1 cellular context compared by ENCODE assay signal in the genomic region with DNA sequence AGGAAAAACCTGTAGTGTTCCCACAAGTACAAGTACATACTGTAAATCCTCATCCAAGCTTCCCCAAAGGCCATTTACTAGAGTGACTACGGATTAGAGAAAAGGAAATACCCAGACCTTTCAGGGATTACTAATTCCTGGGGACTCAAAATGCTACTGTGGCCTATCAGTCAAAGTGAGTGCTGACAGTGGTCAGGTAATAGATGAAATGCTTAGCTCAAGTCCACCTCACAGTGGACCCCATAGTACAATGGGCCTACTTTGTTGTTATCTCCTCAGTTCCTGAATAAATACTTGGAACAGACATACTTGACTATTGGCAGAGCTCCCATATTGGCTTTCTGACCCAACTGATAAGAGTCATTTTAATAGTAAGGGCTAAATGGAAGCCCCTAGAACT.
TF ChIP-seq lines count a peak whose summit lies in the region.

No MANE protein-coding gene starts in this region.

TF ChIP-seq in HepG2, 621 proteins besides CTCF, POLR2A, EP300 and RAD21 (continued from another document and continues in another):
- no peak for TF ChIP-seq ZNF263 (CRISPR knock-in tag; IDR thresholded peaks at IDR 0.05)
- TF ChIP-seq, protein P1, sequence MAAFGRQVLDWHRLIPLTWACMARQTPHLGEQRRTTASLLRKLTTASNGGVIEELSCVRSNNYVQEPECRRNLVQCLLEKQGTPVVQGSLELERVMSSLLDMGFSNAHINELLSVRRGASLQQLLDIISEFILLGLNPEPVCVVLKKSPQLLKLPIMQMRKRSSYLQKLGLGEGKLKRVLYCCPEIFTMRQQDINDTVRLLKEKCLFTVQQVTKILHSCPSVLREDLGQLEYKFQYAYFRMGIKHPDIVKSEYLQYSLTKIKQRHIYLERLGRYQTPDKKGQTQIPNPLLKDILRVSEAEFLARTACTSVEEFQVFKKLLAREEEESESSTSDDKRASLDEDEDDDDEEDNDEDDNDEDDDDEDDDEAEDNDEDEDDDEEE (CRISPR knock-in tag; IDR thresholded peaks at IDR 0.05) = no peak
- TF ChIP-seq ZSCAN20 (CRISPR knock-in tag; IDR thresholded peaks at IDR 0.05; ENCODE audit: borderline replicate concordance) = no peak
- no peak for TF ChIP-seq LCORL (IDR thresholded peaks at IDR 0.05)
- TF ChIP-seq LCORL (CRISPR knock-in tag; IDR thresholded peaks at IDR 0.05) = no peak
- 0 out of 2 replicates have a peak, but pooled peaks have one; percentile 8 for TF ChIP-seq SMC3 (IDR thresholded peaks at IDR 0.05; ENCODE audit: low read length)
- no peak for TF ChIP-seq ZNF251 (CRISPR knock-in tag; IDR thresholded peaks at IDR 0.05)
- TF ChIP-seq ZNF552 (CRISPR knock-in tag; IDR thresholded peaks at IDR 0.05; ENCODE audit: borderline replicate concordance) = no peak
- TF ChIP-seq ZNF10 (CRISPR knock-in tag; IDR thresholded peaks at IDR 0.05; ENCODE audit: borderline replicate concordance, low read depth) = no peak
- TF ChIP-seq ZNF777 (CRISPR knock-in tag; IDR thresholded peaks at IDR 0.05) = no peak
- TF ChIP-seq ZNF333 (CRISPR knock-in tag; IDR thresholded peaks at IDR 0.05; ENCODE audit: borderline replicate concordance) = no peak
- no peak for TF ChIP-seq MEF2D (CRISPR knock-in tag; IDR thresholded peaks at IDR 0.05)
- no peak for TF ChIP-seq ZNF75D (CRISPR knock-in tag; IDR thresholded peaks at IDR 0.05; ENCODE audit: borderline replicate concordance)
- TF ChIP-seq, protein P2, sequence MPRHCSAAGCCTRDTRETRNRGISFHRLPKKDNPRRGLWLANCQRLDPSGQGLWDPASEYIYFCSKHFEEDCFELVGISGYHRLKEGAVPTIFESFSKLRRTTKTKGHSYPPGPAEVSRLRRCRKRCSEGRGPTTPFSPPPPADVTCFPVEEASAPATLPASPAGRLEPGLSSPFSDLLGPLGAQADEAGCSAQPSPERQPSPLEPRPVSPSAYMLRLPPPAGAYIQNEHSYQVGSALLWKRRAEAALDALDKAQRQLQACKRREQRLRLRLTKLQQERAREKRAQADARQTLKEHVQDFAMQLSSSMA (CRISPR knock-in tag; IDR thresholded peaks at IDR 0.05) = no peak
- no peak for TF ChIP-seq ZNF253 (CRISPR knock-in tag; IDR thresholded peaks at IDR 0.05; ENCODE audit: borderline replicate concordance)
- TF ChIP-seq, protein P3, sequence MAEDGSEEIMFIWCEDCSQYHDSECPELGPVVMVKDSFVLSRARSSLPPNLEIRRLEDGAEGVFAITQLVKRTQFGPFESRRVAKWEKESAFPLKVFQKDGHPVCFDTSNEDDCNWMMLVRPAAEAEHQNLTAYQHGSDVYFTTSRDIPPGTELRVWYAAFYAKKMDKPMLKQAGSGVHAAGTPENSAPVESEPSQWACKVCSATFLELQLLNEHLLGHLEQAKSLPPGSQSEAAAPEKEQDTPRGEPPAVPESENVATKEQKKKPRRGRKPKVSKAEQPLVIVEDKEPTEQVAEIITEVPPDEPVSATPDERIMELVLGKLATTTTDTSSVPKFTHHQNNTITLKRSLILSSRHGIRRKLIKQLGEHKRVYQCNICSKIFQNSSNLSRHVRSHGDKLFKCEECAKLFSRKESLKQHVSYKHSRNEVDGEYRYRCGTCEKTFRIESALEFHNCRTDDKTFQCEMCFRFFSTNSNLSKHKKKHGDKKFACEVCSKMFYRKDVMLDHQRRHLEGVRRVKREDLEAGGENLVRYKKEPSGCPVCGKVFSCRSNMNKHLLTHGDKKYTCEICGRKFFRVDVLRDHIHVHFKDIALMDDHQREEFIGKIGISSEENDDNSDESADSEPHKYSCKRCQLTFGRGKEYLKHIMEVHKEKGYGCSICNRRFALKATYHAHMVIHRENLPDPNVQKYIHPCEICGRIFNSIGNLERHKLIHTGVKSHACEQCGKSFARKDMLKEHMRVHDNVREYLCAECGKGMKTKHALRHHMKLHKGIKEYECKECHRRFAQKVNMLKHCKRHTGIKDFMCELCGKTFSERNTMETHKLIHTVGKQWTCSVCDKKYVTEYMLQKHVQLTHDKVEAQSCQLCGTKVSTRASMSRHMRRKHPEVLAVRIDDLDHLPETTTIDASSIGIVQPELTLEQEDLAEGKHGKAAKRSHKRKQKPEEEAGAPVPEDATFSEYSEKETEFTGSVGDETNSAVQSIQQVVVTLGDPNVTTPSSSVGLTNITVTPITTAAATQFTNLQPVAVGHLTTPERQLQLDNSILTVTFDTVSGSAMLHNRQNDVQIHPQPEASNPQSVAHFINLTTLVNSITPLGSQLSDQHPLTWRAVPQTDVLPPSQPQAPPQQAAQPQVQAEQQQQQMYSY (CRISPR knock-in tag; IDR thresholded peaks at IDR 0.05) = no peak
- TF ChIP-seq, protein P4, sequence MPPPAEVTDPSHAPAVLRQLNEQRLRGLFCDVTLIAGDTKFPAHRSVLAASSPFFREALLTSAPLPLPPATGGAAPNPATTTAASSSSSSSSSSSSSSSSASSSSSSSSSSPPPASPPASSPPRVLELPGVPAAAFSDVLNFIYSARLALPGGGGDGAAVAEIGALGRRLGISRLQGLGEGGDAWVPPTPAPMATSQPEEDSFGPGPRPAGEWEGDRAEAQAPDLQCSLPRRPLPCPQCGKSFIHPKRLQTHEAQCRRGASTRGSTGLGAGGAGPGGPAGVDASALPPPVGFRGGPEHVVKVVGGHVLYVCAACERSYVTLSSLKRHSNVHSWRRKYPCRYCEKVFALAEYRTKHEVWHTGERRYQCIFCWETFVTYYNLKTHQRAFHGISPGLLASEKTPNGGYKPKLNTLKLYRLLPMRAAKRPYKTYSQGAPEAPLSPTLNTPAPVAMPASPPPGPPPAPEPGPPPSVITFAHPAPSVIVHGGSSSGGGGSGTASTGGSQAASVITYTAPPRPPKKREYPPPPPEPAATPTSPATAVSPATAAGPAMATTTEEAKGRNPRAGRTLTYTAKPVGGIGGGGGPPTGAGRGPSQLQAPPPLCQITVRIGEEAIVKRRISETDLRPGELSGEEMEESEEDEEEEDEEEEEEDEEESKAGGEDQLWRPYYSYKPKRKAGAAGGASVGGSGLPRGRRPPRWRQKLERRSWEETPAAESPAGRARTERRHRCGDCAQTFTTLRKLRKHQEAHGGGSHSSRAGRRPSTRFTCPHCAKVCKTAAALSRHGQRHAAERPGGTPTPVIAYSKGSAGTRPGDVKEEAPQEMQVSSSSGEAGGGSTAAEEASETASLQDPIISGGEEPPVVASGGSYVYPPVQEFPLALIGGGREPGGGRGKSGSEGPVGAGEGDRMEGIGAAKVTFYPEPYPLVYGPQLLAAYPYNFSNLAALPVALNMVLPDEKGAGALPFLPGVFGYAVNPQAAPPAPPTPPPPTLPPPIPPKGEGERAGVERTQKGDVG (CRISPR knock-in tag; IDR thresholded peaks at IDR 0.05; ENCODE audit: borderline replicate concordance) = no peak
- TF ChIP-seq KDM3A (CRISPR knock-in tag; IDR thresholded peaks at IDR 0.05; ENCODE audit: low read depth) = no peak
- no peak for TF ChIP-seq SRY (CRISPR knock-in tag; IDR thresholded peaks at IDR 0.05)
- peak; percentile 40 for TF ChIP-seq MED1 (CRISPR knock-in tag; IDR thresholded peaks at IDR 0.05)
- TF ChIP-seq, protein P5, sequence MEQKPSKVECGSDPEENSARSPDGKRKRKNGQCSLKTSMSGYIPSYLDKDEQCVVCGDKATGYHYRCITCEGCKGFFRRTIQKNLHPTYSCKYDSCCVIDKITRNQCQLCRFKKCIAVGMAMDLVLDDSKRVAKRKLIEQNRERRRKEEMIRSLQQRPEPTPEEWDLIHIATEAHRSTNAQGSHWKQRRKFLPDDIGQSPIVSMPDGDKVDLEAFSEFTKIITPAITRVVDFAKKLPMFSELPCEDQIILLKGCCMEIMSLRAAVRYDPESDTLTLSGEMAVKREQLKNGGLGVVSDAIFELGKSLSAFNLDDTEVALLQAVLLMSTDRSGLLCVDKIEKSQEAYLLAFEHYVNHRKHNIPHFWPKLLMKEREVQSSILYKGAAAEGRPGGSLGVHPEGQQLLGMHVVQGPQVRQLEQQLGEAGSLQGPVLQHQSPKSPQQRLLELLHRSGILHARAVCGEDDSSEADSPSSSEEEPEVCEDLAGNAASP (CRISPR knock-in tag; IDR thresholded peaks at IDR 0.05; ENCODE audit: borderline replicate concordance) = no peak
- TF ChIP-seq, protein P6, sequence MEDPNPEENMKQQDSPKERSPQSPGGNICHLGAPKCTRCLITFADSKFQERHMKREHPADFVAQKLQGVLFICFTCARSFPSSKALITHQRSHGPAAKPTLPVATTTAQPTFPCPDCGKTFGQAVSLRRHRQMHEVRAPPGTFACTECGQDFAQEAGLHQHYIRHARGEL (CRISPR knock-in tag; IDR thresholded peaks at IDR 0.05) = no peak
- TF ChIP-seq, protein P7, sequence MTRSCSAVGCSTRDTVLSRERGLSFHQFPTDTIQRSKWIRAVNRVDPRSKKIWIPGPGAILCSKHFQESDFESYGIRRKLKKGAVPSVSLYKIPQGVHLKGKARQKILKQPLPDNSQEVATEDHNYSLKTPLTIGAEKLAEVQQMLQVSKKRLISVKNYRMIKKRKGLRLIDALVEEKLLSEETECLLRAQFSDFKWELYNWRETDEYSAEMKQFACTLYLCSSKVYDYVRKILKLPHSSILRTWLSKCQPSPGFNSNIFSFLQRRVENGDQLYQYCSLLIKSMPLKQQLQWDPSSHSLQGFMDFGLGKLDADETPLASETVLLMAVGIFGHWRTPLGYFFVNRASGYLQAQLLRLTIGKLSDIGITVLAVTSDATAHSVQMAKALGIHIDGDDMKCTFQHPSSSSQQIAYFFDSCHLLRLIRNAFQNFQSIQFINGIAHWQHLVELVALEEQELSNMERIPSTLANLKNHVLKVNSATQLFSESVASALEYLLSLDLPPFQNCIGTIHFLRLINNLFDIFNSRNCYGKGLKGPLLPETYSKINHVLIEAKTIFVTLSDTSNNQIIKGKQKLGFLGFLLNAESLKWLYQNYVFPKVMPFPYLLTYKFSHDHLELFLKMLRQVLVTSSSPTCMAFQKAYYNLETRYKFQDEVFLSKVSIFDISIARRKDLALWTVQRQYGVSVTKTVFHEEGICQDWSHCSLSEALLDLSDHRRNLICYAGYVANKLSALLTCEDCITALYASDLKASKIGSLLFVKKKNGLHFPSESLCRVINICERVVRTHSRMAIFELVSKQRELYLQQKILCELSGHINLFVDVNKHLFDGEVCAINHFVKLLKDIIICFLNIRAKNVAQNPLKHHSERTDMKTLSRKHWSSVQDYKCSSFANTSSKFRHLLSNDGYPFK (CRISPR knock-in tag; IDR thresholded peaks at IDR 0.05; ENCODE audit: borderline replicate concordance) = no peak
- no peak for TF ChIP-seq ZKSCAN1 (IDR thresholded peaks at IDR 0.05; ENCODE audit: low read length)
- TF ChIP-seq, protein P8, sequence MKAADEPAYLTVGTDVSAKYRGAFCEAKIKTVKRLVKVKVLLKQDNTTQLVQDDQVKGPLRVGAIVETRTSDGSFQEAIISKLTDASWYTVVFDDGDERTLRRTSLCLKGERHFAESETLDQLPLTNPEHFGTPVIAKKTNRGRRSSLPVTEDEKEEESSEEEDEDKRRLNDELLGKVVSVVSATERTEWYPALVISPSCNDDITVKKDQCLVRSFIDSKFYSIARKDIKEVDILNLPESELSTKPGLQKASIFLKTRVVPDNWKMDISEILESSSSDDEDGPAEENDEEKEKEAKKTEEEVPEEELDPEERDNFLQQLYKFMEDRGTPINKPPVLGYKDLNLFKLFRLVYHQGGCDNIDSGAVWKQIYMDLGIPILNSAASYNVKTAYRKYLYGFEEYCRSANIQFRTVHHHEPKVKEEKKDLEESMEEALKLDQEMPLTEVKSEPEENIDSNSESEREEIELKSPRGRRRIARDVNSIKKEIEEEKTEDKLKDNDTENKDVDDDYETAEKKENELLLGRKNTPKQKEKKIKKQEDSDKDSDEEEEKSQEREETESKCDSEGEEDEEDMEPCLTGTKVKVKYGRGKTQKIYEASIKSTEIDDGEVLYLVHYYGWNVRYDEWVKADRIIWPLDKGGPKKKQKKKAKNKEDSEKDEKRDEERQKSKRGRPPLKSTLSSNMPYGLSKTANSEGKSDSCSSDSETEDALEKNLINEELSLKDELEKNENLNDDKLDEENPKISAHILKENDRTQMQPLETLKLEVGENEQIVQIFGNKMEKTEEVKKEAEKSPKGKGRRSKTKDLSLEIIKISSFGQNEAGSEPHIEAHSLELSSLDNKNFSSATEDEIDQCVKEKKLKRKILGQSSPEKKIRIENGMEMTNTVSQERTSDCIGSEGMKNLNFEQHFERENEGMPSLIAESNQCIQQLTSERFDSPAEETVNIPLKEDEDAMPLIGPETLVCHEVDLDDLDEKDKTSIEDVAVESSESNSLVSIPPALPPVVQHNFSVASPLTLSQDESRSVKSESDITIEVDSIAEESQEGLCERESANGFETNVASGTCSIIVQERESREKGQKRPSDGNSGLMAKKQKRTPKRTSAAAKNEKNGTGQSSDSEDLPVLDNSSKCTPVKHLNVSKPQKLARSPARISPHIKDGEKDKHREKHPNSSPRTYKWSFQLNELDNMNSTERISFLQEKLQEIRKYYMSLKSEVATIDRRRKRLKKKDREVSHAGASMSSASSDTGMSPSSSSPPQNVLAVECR (CRISPR knock-in tag; IDR thresholded peaks at IDR 0.05; ENCODE audit: borderline replicate concordance) = peak; percentile 17; the same call in 1 of the 2 replicates
- TF ChIP-seq ZNF138 (CRISPR knock-in tag; IDR thresholded peaks at IDR 0.05; ENCODE audit: low read depth) = no peak
- no peak for TF ChIP-seq KAT7 (CRISPR knock-in tag; IDR thresholded peaks at IDR 0.05; ENCODE audit: borderline replicate concordance)
- TF ChIP-seq, protein P9, sequence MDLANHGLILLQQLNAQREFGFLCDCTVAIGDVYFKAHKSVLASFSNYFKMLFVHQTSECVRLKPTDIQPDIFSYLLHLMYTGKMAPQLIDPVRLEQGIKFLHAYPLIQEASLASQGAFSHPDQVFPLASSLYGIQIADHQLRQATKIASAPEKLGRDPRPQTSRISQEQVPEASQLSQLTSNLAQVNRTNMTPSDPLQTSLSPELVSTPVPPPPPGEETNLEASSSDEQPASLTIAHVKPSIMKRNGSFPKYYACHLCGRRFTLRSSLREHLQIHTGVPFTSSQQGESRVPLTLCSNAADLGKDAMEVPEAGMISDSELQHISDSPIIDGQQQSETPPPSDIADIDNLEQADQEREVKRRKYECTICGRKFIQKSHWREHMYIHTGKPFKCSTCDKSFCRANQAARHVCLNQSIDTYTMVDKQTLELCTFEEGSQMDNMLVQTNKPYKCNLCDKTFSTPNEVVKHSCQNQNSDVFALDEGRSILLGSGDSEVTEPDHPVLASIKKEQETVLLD (CRISPR knock-in tag; IDR thresholded peaks at IDR 0.05; ENCODE audit: low read depth) = no peak
- TF ChIP-seq, protein P10, sequence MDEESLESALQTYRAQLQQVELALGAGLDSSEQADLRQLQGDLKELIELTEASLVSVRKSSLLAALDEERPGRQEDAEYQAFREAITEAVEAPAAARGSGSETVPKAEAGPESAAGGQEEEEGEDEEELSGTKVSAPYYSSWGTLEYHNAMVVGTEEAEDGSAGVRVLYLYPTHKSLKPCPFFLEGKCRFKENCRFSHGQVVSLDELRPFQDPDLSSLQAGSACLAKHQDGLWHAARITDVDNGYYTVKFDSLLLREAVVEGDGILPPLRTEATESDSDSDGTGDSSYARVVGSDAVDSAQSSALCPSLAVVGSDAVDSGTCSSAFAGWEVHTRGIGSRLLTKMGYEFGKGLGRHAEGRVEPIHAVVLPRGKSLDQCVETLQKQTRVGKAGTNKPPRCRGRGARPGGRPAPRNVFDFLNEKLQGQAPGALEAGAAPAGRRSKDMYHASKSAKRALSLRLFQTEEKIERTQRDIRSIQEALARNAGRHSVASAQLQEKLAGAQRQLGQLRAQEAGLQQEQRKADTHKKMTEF (CRISPR knock-in tag; IDR thresholded peaks at IDR 0.05) = peak; percentile 69
- TF ChIP-seq, protein P11, sequence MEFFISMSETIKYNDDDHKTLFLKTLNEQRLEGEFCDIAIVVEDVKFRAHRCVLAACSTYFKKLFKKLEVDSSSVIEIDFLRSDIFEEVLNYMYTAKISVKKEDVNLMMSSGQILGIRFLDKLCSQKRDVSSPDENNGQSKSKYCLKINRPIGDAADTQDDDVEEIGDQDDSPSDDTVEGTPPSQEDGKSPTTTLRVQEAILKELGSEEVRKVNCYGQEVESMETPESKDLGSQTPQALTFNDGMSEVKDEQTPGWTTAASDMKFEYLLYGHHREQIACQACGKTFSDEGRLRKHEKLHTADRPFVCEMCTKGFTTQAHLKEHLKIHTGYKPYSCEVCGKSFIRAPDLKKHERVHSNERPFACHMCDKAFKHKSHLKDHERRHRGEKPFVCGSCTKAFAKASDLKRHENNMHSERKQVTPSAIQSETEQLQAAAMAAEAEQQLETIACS (CRISPR knock-in tag; IDR thresholded peaks at IDR 0.05) = no peak
- TF ChIP-seq RNF2 (conservative IDR thresholded peaks at IDR 0.05; ENCODE audit: low read depth) = no peak
